Comparison of ENCODE assay signal across 10 cellular contexts in the genomic region with DNA sequence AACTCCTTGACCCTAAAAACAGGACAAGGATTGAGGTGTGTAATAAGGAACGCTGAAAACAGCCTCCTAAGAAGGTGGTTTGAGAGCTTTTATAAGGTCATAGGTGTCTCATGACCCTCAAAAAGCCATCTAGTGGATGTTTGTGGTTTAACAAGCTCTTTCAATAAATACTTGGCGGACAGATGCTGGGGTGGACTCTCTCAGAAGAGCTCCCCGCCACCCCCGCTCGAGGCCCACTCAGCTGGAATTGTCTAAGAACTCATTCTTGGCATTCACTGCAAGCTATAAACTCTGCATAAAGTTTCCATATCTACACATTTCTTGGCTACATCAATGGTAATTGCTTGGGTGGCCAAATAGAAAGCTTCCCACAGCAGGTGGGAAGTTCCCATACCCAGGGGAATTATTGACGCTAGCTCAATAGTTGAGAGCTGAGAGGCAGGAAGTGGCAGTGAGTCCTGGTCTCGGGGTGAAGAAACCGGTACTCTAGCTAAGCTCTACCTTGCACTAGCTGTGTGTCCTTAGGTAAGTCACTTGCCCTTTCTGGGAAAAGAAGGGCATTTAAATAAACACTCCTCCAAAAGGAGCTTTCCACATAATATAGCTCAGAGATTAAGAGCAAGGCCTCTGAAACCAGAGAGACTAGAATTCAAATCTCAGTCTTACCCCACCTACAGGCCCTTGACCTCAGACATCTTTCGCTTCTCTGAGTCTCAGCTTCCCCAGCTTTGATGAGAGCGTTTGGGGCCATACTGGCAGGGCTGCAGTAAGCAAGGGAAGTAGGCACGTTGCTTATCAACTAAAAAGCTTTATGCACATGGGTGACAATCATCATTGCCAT. TPM values are rescaled to one million over a fixed set of nuclear protein-coding genes. Genes with fewer than 3 reads are reported as not detected.
DNase-seq lines count a peak whose midpoint lies in the region; ATAC-seq, FAIRE-seq and TF ChIP-seq lines count a peak whose summit lies in the region.
"Had no signal": no experiment of that assay in that cellular context is flagged by ENCODE, and none has a peak within 500 bp of the region (broad histone marks: within the 10 kb centered on the region; RNA-seq: fewer than 3 reads in every experiment).

No MANE protein-coding gene starts in this region.

- no peaks in the 10 kb centered on the region for H3K9me3 ChIP-seq in pancreas

- FAIRE-seq in pancreas (lab: Jason Lieb, UNC), result no peak
- FAIRE-seq: TTC549 had no signal

- in situ Hi-C loops in G401 (cut with HindIII; ENCODE audit: low sequenced_read_pairs), result no loop called here

- peaks cover 0 to 8% (median 0%) of the 10 kb centered on the region in 3 donors for H3K4me1 ChIP-seq in pancreas

- intact Hi-C loops in pancreas (cut with DNase I), result no loop called here

- no peaks in the 10 kb centered on the region for H3K36me3 ChIP-seq in pancreas

- ATAC-seq in GM19328 (IDR thresholded peaks at IDR 0.05; ENCODE audit: unreplicated experiment) (peak; percentile 52), HG03175 (IDR thresholded peaks at IDR 0.05; ENCODE audit: unreplicated experiment) (peak; percentile 65), SK-N-SH treated with all-trans-retinoic acid at 6 μM for 48 hours (peak; percentile 30; the same call in 1 of the 3 replicates), pancreas (peak; percentile 86 to 94 (median 90))

- H3K27ac ChIP-seq in pancreas, result peak overlapping the region in 3 of 4 donors; percentile 15 to 55 (median 19)

- TF ChIP-seq CTCF in pancreas (IDR thresholded peaks at IDR 0.05), result peak in 2 of 4 donors; percentile 20 to 34

- peak; percentile 3 for DNase-seq in G401 (ENCODE audit: low spot score)
- peak in 4 of 6 donors; percentile 41 to 76 (median 57) for DNase-seq in pancreas
- DNase-seq in medulla oblongata (ENCODE audit: extremely low spot score), result no peak
- no peak for DNase-seq in stimulated activated CD4-positive, alpha-beta T cell treated with anti-CD3 and anti-CD28 coated beads, Interleukin-1b, Interleukin-23, amount 100 ng/mL, for 48 hours
- no peak for DNase-seq in superior temporal gyrus (ENCODE audit: extremely low spot score)

- 38% methylated on average over 11 of the region's 11 CpGs for WGBS in pancreas, 2 donors

- H3K27me3 ChIP-seq in pancreas, result no peaks in the 10 kb centered on the region

- H3K4me3 ChIP-seq in pancreas, result no peak overlapping the region

TF ChIP-seq in SK-N-SH treated with all-trans-retinoic acid at 6 μM for 48 hours, 23 proteins besides CTCF, POLR2A, EP300 and RAD21:
- TF ChIP-seq GLIS3 (CRISPR knock-in tag; IDR thresholded peaks at IDR 0.05), result no peak
- no peak for TF ChIP-seq ARNTL (CRISPR knock-in tag; IDR thresholded peaks at IDR 0.05; ENCODE audit: borderline replicate concordance, low read depth)
- TF ChIP-seq ZFP3 (CRISPR knock-in tag; IDR thresholded peaks at IDR 0.05), result no peak
- no peak for TF ChIP-seq TCF4 (CRISPR knock-in tag; IDR thresholded peaks at IDR 0.05; ENCODE audit: borderline replicate concordance)
- TF ChIP-seq PPARA (CRISPR knock-in tag; IDR thresholded peaks at IDR 0.05; ENCODE audit: borderline replicate concordance), result no peak

RNA-seq across cellular contexts. Expression of a gene that starts 6.4 kb away (rescaled TPM):
- total RNA-seq in G401 (2014; rRNA removed; shearing (Covaris generic)), result not detected in 2 replicates
- under 1 TPM in 1 of 6 donors, not detected in 5; 0.09 TPM for total RNA-seq in pancreas
- not detected for polyA plus RNA-seq in pancreas
- total RNA-seq: mononuclear cell had no signal

RNA-seq across cellular contexts. Expression of a gene that starts 22.1 kb away (rescaled TPM):
- not detected in 2 replicates for total RNA-seq in G401 (2014; rRNA removed; shearing (Covaris generic))
- total RNA-seq in pancreas, result not detected
- polyA plus RNA-seq in pancreas, result not detected
- total RNA-seq: mononuclear cell had no signal

RNA-seq across cellular contexts. Expression of a gene that starts 38.6 kb away (rescaled TPM):
- total RNA-seq in G401 (2014; rRNA removed; shearing (Covaris generic)), result not detected in 2 replicates
- not detected for total RNA-seq in pancreas
- polyA plus RNA-seq in pancreas, result not detected
- total RNA-seq: mononuclear cell had no signal

Comparison
In these comparisons a context has a peak if more than half of its experiments do, and no peak if none do; other contexts are left out.
1. DNase-seq: peak in G401 (single experiment) and pancreas (4 of 6); none in medulla oblongata (single experiment), stimulated activated CD4-positive, alpha-beta T cell treated with anti-CD3 and anti-CD28 coated beads, Interleukin-1b, Interleukin-23, amount 100 ng/mL, for 48 hours (single experiment) and superior temporal gyrus (single experiment).
2. ATAC-seq: peak in every context shown above with its lines; median percentile 90 in pancreas; 65 in HG03175; 52 in GM19328; 30 in SK-N-SH treated with all-trans-retinoic acid at 6 μM for 48 hours.